16 cellular contexts compared by ENCODE assay signal in genomic region chr22:49790912-49791311, GRCh38. TPM values are rescaled to one million over a fixed set of nuclear protein-coding genes. Genes with fewer than 3 reads are reported as not detected.
DNase-seq lines count a peak whose midpoint lies in the region; ATAC-seq, FAIRE-seq and TF ChIP-seq lines count a peak whose summit lies in the region.
"Had no signal": no experiment of that assay in that cellular context is flagged by ENCODE, and none has a peak within 500 bp of the region (broad histone marks: within the 10 kb centered on the region; RNA-seq: fewer than 3 reads in every experiment).

No MANE protein-coding gene starts in this region.

- H4K8ac ChIP-seq in mesenchymal stem cell (ENCODE audit: low read length) = no peak overlapping the region

- no TSS peak for BruUV-seq in HepG2 (replicated peaks; lab: Mats Ljungman, UMichigan)

- H3K36me3 ChIP-seq in HepG2 (replicated peaks in 1 of 2; ENCODE audit: control insufficient read depth in 1 of 2, insufficient read depth in 2 of 2, low read length in 2 of 2) (peaks cover 53 to 98% of the 10 kb centered on the region in 2 experiments), right lobe of liver (peaks cover 4 to 77% (median 27%) of the 10 kb centered on the region in 4 donors), mesenchymal stem cell (ENCODE audit: control insufficient read depth in 1 of 2, insufficient read depth in 2 of 2, low read depth in 1 of 2, low read length in 2 of 2) (peaks cover 66 to 77% of the 10 kb centered on the region in 2 experiments), aorta (ENCODE audit: control insufficient read depth in 1 of 2, insufficient read depth in 2 of 2, low read length in 1 of 2) (peaks cover 0 to 5% of the 10 kb centered on the region in 2 donors)

- POLR2A ChIA-PET in HepG2 (lab: Yijun Ruan, JAX) = no interaction called here

- H3K27me3 ChIP-seq in HepG2 (ENCODE audit: control insufficient read depth in 1 of 2, insufficient read depth in 2 of 2, low read length in 2 of 2) = no peaks in the 10 kb centered on the region
- no peaks in the 10 kb centered on the region for H3K27me3 ChIP-seq in right lobe of liver
- H3K27me3 ChIP-seq in mesenchymal stem cell (ENCODE audit: control insufficient read depth in 1 of 2, insufficient read depth in 1 of 2, low read length in 2 of 2) = no peaks in the 10 kb centered on the region
- H3K27me3 ChIP-seq in aorta (ENCODE audit: control insufficient read depth in 1 of 2, insufficient read depth in 2 of 2, low read length in 1 of 2) = no peaks in the 10 kb centered on the region
- H3K27me3 ChIP-seq in dorsolateral prefrontal cortex = no peaks in the 10 kb centered on the region
- H3K27me3 ChIP-seq: left lung had no signal

- H4K91ac ChIP-seq in mesenchymal stem cell (ENCODE audit: low read length) = no peak overlapping the region

- no peak overlapping the region for H2BK12ac ChIP-seq in mesenchymal stem cell (ENCODE audit: low read length in 2 of 2)

- H2AK5ac ChIP-seq in mesenchymal stem cell (ENCODE audit: low read length, severe bottlenecking) = no peak overlapping the region

- peaks cover 23% of the 10 kb centered on the region for H3K4me1 Mint-ChIP-seq in activated T-helper 17 cell treated with anti-CD3 and anti-CD28 coated beads, Interleukin-2, amount 50 U/mL, for 72 hours

- in situ Hi-C loops in HepG2 (cut with HindIII; ENCODE audit: extremely low pct_ligation_motif_present, low pct_unique_long_range_greater_than_20kb) = no loop called here

- no peak for TF ChIP-seq POLR2A in HepG2 (IDR thresholded peaks at IDR 0.05; ENCODE audit: insufficient read depth in 1 of 2, low read depth in 2 of 2, low read length in 2 of 2)
- no peak for TF ChIP-seq POLR2A in right lobe of liver (IDR thresholded peaks at IDR 0.05)

- H3K36me3 Mint-ChIP-seq in activated T-helper 17 cell treated with anti-CD3 and anti-CD28 coated beads, Interleukin-2, amount 50 U/mL, for 72 hours (ENCODE audit: low read depth) = peaks cover 99% of the 10 kb centered on the region

- H3K4ac ChIP-seq in mesenchymal stem cell (ENCODE audit: low read depth in 1 of 2, low read length in 2 of 2) = no peak overlapping the region

- H3K9me3 Mint-ChIP-seq in activated T-helper 17 cell treated with anti-CD3 and anti-CD28 coated beads, Interleukin-2, amount 50 U/mL, for 72 hours = no peaks in the 10 kb centered on the region

- H2BK15ac ChIP-seq in mesenchymal stem cell (ENCODE audit: low read depth, poor library complexity, severe bottlenecking) = no peak overlapping the region

- DNase-seq in HepG2 (ENCODE audit: low spot score) = no peak
- no peak for DNase-seq in right lobe of liver
- DNase-seq in mesenchymal stem cell = no peak
- DNase-seq in aorta = no peak
- no peak for DNase-seq in NCI-H2196 treated with DMSO at 0.1 percent for 48 hours (lab: John Stamatoyannopoulos, UW; ENCODE audit: unreplicated experiment)
- no peak for DNase-seq in dorsolateral prefrontal cortex
- DNase-seq in omental fat pad (ENCODE audit: low spot score) = no peak
- DNase-seq: DMS79, Karpas-422, NCI-H146, NCI-H510A treated with DMSO at 0.1 percent for 48 hours, WERI-Rb-1 had no signal

- CTCF ChIA-PET in HepG2 (lab: Yijun Ruan, JAX; ENCODE audit: low intra/inter-chr PET ratio, low total read pairs) = no interaction called here

- H3K23ac ChIP-seq in mesenchymal stem cell (ENCODE audit: low read length in 2 of 2) = no peak overlapping the region

- no peak for ATAC-seq in HepG2
- no peak for ATAC-seq in right lobe of liver
- ATAC-seq in activated T-helper 17 cell treated with anti-CD3 and anti-CD28 coated beads, Interleukin-2, amount 50 U/mL, for 72 hours (replicated peaks) = no peak
- ATAC-seq in aorta (ENCODE audit: low FRiP score) = peak; percentile 28
- ATAC-seq in omental fat pad (ENCODE audit: low FRiP score) = no peak
- ATAC-seq: left lung, PC-3 had no signal

- WGBS in HepG2 (ENCODE audit: low lambda C conversion rate) = 100% methylated on average over 1 of the region's 16 CpGs
- 93% methylated on average over 3 of the region's 16 CpGs for WGBS in right lobe of liver (ENCODE audit: insufficient coverage, low coverage, low lambda C conversion rate, missing lambda C conversion rate)
- WGBS in mesenchymal stem cell = 92% methylated on average over 16 of the region's 16 CpGs
- WGBS in aorta, 2 donors = 89% methylated on average over 16 of the region's 16 CpGs

- H3K27ac ChIP-seq in HepG2 (ENCODE audit: extremely low read length, insufficient read depth, low read length) = no peak overlapping the region
- H3K27ac ChIP-seq in right lobe of liver = no peak overlapping the region
- no peak overlapping the region for H3K27ac ChIP-seq in mesenchymal stem cell (ENCODE audit: low read length, poor library complexity, severe bottlenecking)
- no peak overlapping the region for H3K27ac ChIP-seq in aorta (ENCODE audit: low read depth in 1 of 2, low read length in 2 of 2)
- peak overlapping the region in 5 of 59 donors; percentile 4 to 35 (median 20) for H3K27ac ChIP-seq in dorsolateral prefrontal cortex
- H3K27ac ChIP-seq: WERI-Rb-1 had no signal

- no peak for TF ChIP-seq RAD21 in HepG2 (CRISPR knock-in tag; IDR thresholded peaks at IDR 0.05)

- intact Hi-C loops in HepG2 (cut with micrococcal nuclease; ENCODE audit: unreplicated experiment) = no loop called here
- intact Hi-C loops in right lobe of liver (cut with DNase I) = no loop called here
- intact Hi-C loops in aorta (cut with DNase I) = no loop called here
- intact Hi-C loops in dorsolateral prefrontal cortex (cut with DNase I) = no loop called here

- no peak overlapping the region for H3K18ac ChIP-seq in mesenchymal stem cell (ENCODE audit: low read depth in 1 of 2, low read length in 2 of 2)

- peak overlapping the region; percentile 60 for H3K4me3 Mint-ChIP-seq in activated T-helper 17 cell treated with anti-CD3 and anti-CD28 coated beads, Interleukin-2, amount 50 U/mL, for 72 hours

- H3K9me3 ChIP-seq in HepG2 (ENCODE audit: low read length) (no peaks in the 10 kb centered on the region), right lobe of liver (no peaks in the 10 kb centered on the region), mesenchymal stem cell (ENCODE audit: control insufficient read depth, low read length) (no peaks in the 10 kb centered on the region), aorta (ENCODE audit: control insufficient read depth, low read length) (no peaks in the 10 kb centered on the region)
- H3K9me3 ChIP-seq: left lung had no signal

- no peak for FAIRE-seq in HepG2 (lab: Jason Lieb, UNC)

- no peak overlapping the region for H2BK120ac ChIP-seq in mesenchymal stem cell (ENCODE audit: low read depth, low read length)

- no peak for TF ChIP-seq EP300 in HepG2 (IDR thresholded peaks at IDR 0.05; ENCODE audit: low read depth in 2 of 2, low read length in 2 of 2)
- no peak for TF ChIP-seq EP300 in HepG2 (CRISPR knock-in tag; IDR thresholded peaks at IDR 0.05; ENCODE audit: borderline replicate concordance)

- no peaks in the 10 kb centered on the region for H3K27me3 Mint-ChIP-seq in activated T-helper 17 cell treated with anti-CD3 and anti-CD28 coated beads, Interleukin-2, amount 50 U/mL, for 72 hours

- peaks cover 28% of the 10 kb centered on the region for H3K79me2 ChIP-seq in HepG2 (ENCODE audit: insufficient read depth, low read length)

- H3K9ac ChIP-seq in HepG2 (ENCODE audit: insufficient read depth, low read depth, low read length) = no peak overlapping the region
- H3K9ac ChIP-seq in mesenchymal stem cell (ENCODE audit: low read length) = peak overlapping the region; percentile 68

- H3K27ac Mint-ChIP-seq in activated T-helper 17 cell treated with anti-CD3 and anti-CD28 coated beads, Interleukin-2, amount 50 U/mL, for 72 hours = peak overlapping the region; percentile 62

- no peak for TF ChIP-seq CTCF in HepG2 (CRISPR knock-in tag; IDR thresholded peaks at IDR 0.05)
- TF ChIP-seq CTCF in right lobe of liver (IDR thresholded peaks at IDR 0.05) = no peak
- no peak for TF ChIP-seq CTCF in dorsolateral prefrontal cortex (IDR thresholded peaks at IDR 0.05 in 54 of 56, conservative IDR thresholded peaks at IDR 0.05 in 2 of 56; ENCODE audit: low read depth in 1 of 56, partially characterized antibody in 56 of 56)
- TF ChIP-seq CTCF in omental fat pad (IDR thresholded peaks at IDR 0.05) = no peak

- no peak overlapping the region for H3K14ac ChIP-seq in mesenchymal stem cell (ENCODE audit: low read length in 2 of 2)

- H2AFZ ChIP-seq in HepG2 (ENCODE audit: low read length) = no peak overlapping the region
- H2AFZ ChIP-seq in mesenchymal stem cell (ENCODE audit: low read depth, low read length) = no peak overlapping the region

- peaks cover 41% of the 10 kb centered on the region for H3K79me1 ChIP-seq in mesenchymal stem cell (replicated peaks; ENCODE audit: low read length, poor library complexity, severe bottlenecking)

- H4K20me1 ChIP-seq in HepG2 (ENCODE audit: insufficient read depth, low read length) = peaks cover 35% of the 10 kb centered on the region; the same call in 1 of the 2 replicates

- no peak overlapping the region for H3K4me2 ChIP-seq in HepG2 (ENCODE audit: low read depth, low read length)
- no peak overlapping the region for H3K4me2 ChIP-seq in mesenchymal stem cell (ENCODE audit: low read length, poor library complexity, severe bottlenecking)

- peaks cover 27% of the 10 kb centered on the region for H3K4me1 ChIP-seq in HepG2 (ENCODE audit: insufficient read depth, low read length)
- peaks cover 0 to 26% (median 4%) of the 10 kb centered on the region in 4 donors for H3K4me1 ChIP-seq in right lobe of liver
- H3K4me1 ChIP-seq in mesenchymal stem cell (ENCODE audit: control insufficient read depth, insufficient read depth, low read depth, low read length) = peaks cover 21% of the 10 kb centered on the region
- no peaks in the 10 kb centered on the region for H3K4me1 ChIP-seq in aorta (ENCODE audit: control insufficient read depth in 1 of 2, insufficient read depth in 2 of 2, low read length in 2 of 2)

- H2BK5ac ChIP-seq in mesenchymal stem cell (ENCODE audit: low read depth, low read length, poor library complexity, severe bottlenecking) = no peak overlapping the region

- no peak overlapping the region for H3K4me3 ChIP-seq in HepG2 (replicated peaks in 1 of 3; ENCODE audit: insufficient read depth in 1 of 3, low read depth in 2 of 3, low read length in 3 of 3)
- H3K4me3 ChIP-seq in right lobe of liver = no peak overlapping the region
- peak overlapping the region in 1 of 2 experiments; percentile 43 for H3K4me3 ChIP-seq in mesenchymal stem cell (ENCODE audit: insufficient read depth in 1 of 2, low read depth in 1 of 2, low read length in 2 of 2)
- H3K4me3 ChIP-seq in aorta (ENCODE audit: low read length in 2 of 2) = no peak overlapping the region
- H3K4me3 ChIP-seq in dorsolateral prefrontal cortex = no peak overlapping the region
- H3K4me3 ChIP-seq: left lung, skin epidermis had no signal

RNA-seq across cellular contexts. Expression of gene BRD1, which starts 36.8 kb away (rescaled TPM):
- total RNA-seq in HepG2 (2016; rRNA removed; fragmentation: Illumina TruSeq; extraction: Trizol) (6.6 and 12.0 TPM in 2 replicates), right lobe of liver (10 to 100 TPM in 5 of 6 experiments, 1 to 10 TPM in 1; 9.3 to 17.8 (median 11.6) TPM), aorta (10 to 100 TPM; 26.7 to 32.2 TPM), dorsolateral prefrontal cortex (10 to 100 TPM; 23.5 to 55.4 (median 35.6) TPM), omental fat pad (10 to 100 TPM; 21.0 to 57.3 (median 33.8) TPM)
- 6.1 and 7.5 TPM in 2 replicates for total RNA-seq in HepG2 (2016; cell fraction: cytosol; rRNA removed; fragmentation: Illumina TruSeq; extraction: Trizol; ENCODE audit: low read depth)
- total RNA-seq in HepG2 (2016; cell fraction: insoluble cytoplasmic fraction; rRNA removed; fragmentation: Illumina TruSeq; extraction: Trizol) = 6.3 and 13.3 TPM in 2 replicates
- 6.7 and 8.2 TPM in 2 replicates for total RNA-seq in HepG2 (2016; cell fraction: membrane; rRNA removed; fragmentation: Illumina TruSeq; extraction: Trizol)
- 14.2 and 15.7 TPM in 2 replicates for total RNA-seq in HepG2 (2016; cell fraction: nucleus; rRNA removed; fragmentation: Illumina TruSeq; extraction: Trizol)
- polyA plus RNA-seq in HepG2 (2011; rRNA removed) (5.1 and 6.4 TPM in 2 replicates), aorta (10 to 100 TPM in 1 of 2 donors, 1 to 10 TPM in 1; 7.6 to 21.6 TPM)
- polyA plus RNA-seq in HepG2 (2011; cell fraction: cytosol; rRNA removed) = 3.8 and 3.9 TPM in 2 replicates
- 29.0 and 31.0 TPM in 2 replicates for polyA plus RNA-seq in HepG2 (2011; cell fraction: nucleus; rRNA removed)
- 14.8 and 16.2 TPM in 2 replicates for polyA plus RNA-seq in HepG2 (2012)
- polyA plus RNA-seq in HepG2 (2016; cell fraction: cytosol; fragmentation: Illumina TruSeq; extraction: Trizol; ENCODE audit: low read depth) = 0.67 and 0.95 TPM in 2 replicates
- polyA plus RNA-seq in HepG2 (2016; cell fraction: insoluble cytoplasmic fraction; fragmentation: Illumina TruSeq; extraction: Trizol; ENCODE audit: low read depth) = 8.8 and 10.0 TPM in 2 replicates
- polyA plus RNA-seq in HepG2 (2016; cell fraction: membrane; fragmentation: Illumina TruSeq; extraction: Trizol; ENCODE audit: low read depth) = 2.6 and 3.2 TPM in 2 replicates
- polyA plus RNA-seq in HepG2 (2016; cell fraction: nucleus; fragmentation: Illumina TruSeq; extraction: Trizol; ENCODE audit: insufficient read depth, low read depth) = 28.8 and 30.8 TPM in 2 replicates
- polyA minus RNA-seq in HepG2 (2011; rRNA and poly(A)+ RNA removed; ENCODE audit: low replicate concordance) = 4.2 and 8.4 TPM in 2 replicates
- 7.6 and 8.3 TPM in 2 replicates for polyA minus RNA-seq in HepG2 (2011; cell fraction: cytosol; rRNA and poly(A)+ RNA removed)
- polyA minus RNA-seq in HepG2 (2011; cell fraction: nucleus; rRNA and poly(A)+ RNA removed) = 29.1 and 32.0 TPM in 2 replicates
- total RNA-seq in activated T-helper 17 cell treated with anti-CD3 and anti-CD28 coated beads, Interleukin-2, amount 50 U/mL, for 72 hours = 10 to 100 TPM; 43.4 to 43.8 TPM
- 10.2 TPM for polyA plus RNA-seq in mesenchymal stem cell (2013, experiment 1 of 2)
- polyA plus RNA-seq in mesenchymal stem cell (2013, experiment 2 of 2) = 10.1 TPM
